ENCODE assay signal across 25 cellular contexts in the genomic region with DNA sequence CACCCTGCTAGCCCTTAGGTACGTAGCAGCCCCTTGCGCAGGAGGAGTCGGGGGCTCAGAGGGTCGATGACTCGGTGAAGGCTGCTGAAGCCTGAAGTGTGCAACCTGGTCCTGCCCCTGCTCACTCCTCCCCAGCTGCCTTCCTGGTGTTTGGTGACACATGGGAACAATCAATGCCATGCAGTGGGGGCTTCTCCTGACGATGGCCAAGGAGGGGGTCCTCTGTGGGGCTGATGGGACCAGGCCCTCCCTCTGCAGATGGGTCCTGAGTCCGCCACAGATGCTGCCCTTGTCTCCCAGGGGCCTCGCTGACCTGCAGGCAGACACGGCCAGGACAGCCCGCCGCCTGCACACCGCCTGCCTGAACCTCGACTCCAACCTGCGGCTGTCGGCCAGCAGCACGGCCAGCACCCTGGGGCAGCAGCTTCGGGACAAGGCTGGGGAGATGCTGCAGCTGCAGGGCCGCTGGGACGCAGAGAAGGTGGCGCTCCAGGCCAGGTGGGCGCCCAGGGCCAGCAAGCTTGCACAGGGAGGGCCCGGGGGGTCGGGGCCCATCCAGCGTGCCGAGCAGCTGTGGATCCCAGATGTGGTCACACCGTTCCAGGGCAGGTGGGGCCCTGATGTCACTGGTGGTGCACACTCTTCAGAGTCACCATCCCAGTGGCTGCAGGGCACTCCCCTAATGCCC. TPM values are rescaled to one million over a fixed set of nuclear protein-coding genes. Genes with fewer than 3 reads are reported as not detected.
A peak's percentile ranks its signal among the peaks of the same experiment; 100 is the strongest.
DNase-seq lines count a peak whose midpoint lies in the region; ATAC-seq and TF ChIP-seq lines count a peak whose summit lies in the region.
"Had no signal": no experiment of that assay in that cellular context is flagged by ENCODE, and none has a peak within 500 bp of the region (broad histone marks: within the 10 kb centered on the region; RNA-seq: fewer than 3 reads in every experiment).

No MANE protein-coding gene starts in this region.

- TF ChIP-seq CTCF in right lobe of liver (IDR thresholded peaks at IDR 0.05), result no peak

- no peaks in the 10 kb centered on the region for H3K36me3 ChIP-seq in right lobe of liver
- H3K36me3 ChIP-seq: breast epithelium, gastroesophageal sphincter, tibial nerve had no signal

- H3K27me3 Mint-ChIP-seq in activated T-cell treated with anti-CD3 and anti-CD28 coated beads, Interleukin-2, amount 50 U/mL, for 4 hours (ENCODE audit: low read depth), result peaks cover 4% of the 10 kb centered on the region
- H3K27me3 Mint-ChIP-seq in activated T-cell treated with anti-CD3 and anti-CD28 coated beads, Interleukin-2, amount 50 U/mL, for 24 hours, result no peaks in the 10 kb centered on the region
- H3K27me3 Mint-ChIP-seq: activated CD4-positive, alpha-beta T cell treated with anti-CD3 and anti-CD28 coated beads, Interleukin-2, amount 10 ng/mL, durations not matched to agents 24 days and 14 days had no signal

- intact Hi-C loops in right lobe of liver (cut with DNase I), result no loop called here

- TF ChIP-seq POLR2A in right lobe of liver (IDR thresholded peaks at IDR 0.05), result no peak

- no peaks in the 10 kb centered on the region for H3K27me3 ChIP-seq in right lobe of liver
- H3K27me3 ChIP-seq: breast epithelium, tibial nerve had no signal

- no peak for ATAC-seq in activated T-cell treated with anti-CD3 and anti-CD28 coated beads, Interleukin-2, amount 50 U/mL, for 4 hours
- ATAC-seq in right lobe of liver (no peak), GM18870 (IDR thresholded peaks at IDR 0.05; ENCODE audit: unreplicated experiment) (no peak)
- ATAC-seq: A549; activated T-cell treated with anti-CD3 and anti-CD28 coated beads, Interleukin-2, amount 50 U/mL, for 72 hours; esophagus mucosa; gastroesophageal sphincter; stimulated activated effector memory CD8-positive, alpha-beta T cell treated with anti-CD3 and anti-CD28 coated beads, Interleukin-12 subunit alpha, Interleukin-12 subunit beta, amount 100 ng/mL, for 72 hours had no signal

- H3K27ac ChIP-seq in right lobe of liver, result no peak overlapping the region
- H3K27ac ChIP-seq: A549, breast epithelium, gastroesophageal sphincter, SK-N-MC, tibial nerve had no signal

- no peak overlapping the region for H3K4me3 Mint-ChIP-seq in activated T-cell treated with anti-CD3 and anti-CD28 coated beads, Interleukin-2, amount 50 U/mL, for 4 hours
- no peak overlapping the region for H3K4me3 Mint-ChIP-seq in activated T-cell treated with anti-CD3 and anti-CD28 coated beads, Interleukin-2, amount 50 U/mL, for 24 hours
- H3K4me3 Mint-ChIP-seq: activated CD4-positive, alpha-beta T cell treated with anti-CD3 and anti-CD28 coated beads, Interleukin-2, amount 10 ng/mL, durations not matched to agents 24 days and 14 days; activated T-cell treated with anti-CD3 and anti-CD28 coated beads, Interleukin-2, amount 50 U/mL, for 72 hours; CD4-positive, alpha-beta memory T cell; stimulated activated effector memory CD8-positive, alpha-beta T cell treated with anti-CD3 and anti-CD28 coated beads, Interleukin-12 subunit alpha, Interleukin-12 subunit beta, amount 100 ng/mL, for 72 hours had no signal

- WGBS in right lobe of liver (ENCODE audit: insufficient coverage, low coverage, low lambda C conversion rate, missing lambda C conversion rate), result 60% methylated on average over 1 of the region's 26 CpGs

- H3K4me3 ChIP-seq in right lobe of liver, result no peak overlapping the region
- H3K4me3 ChIP-seq: A549, breast epithelium, gastroesophageal sphincter, SK-N-MC, tibial nerve had no signal

- H3K4me1 Mint-ChIP-seq in activated T-cell treated with anti-CD3 and anti-CD28 coated beads, Interleukin-2, amount 50 U/mL, for 4 hours (ENCODE audit: low read depth), result no peaks in the 10 kb centered on the region
- no peaks in the 10 kb centered on the region for H3K4me1 Mint-ChIP-seq in activated T-cell treated with anti-CD3 and anti-CD28 coated beads, Interleukin-2, amount 50 U/mL, for 24 hours (ENCODE audit: low read depth)
- H3K4me1 Mint-ChIP-seq: CD4-positive, alpha-beta memory T cell; stimulated activated effector memory CD8-positive, alpha-beta T cell treated with anti-CD3 and anti-CD28 coated beads, Interleukin-12 subunit alpha, Interleukin-12 subunit beta, amount 100 ng/mL, for 72 hours had no signal

- no peaks in the 10 kb centered on the region for H3K9me3 ChIP-seq in right lobe of liver
- H3K9me3 ChIP-seq: A549 had no signal

- H3K27ac Mint-ChIP-seq in activated T-cell treated with anti-CD3 and anti-CD28 coated beads, Interleukin-2, amount 50 U/mL, for 24 hours, result no peak overlapping the region
- H3K27ac Mint-ChIP-seq: activated CD4-positive, alpha-beta T cell treated with anti-CD3 and anti-CD28 coated beads, Interleukin-2, amount 10 ng/mL, durations not matched to agents 24 days and 14 days; activated T-cell treated with anti-CD3 and anti-CD28 coated beads, Interleukin-2, amount 50 U/mL, for 72 hours; CD4-positive, alpha-beta memory T cell; stimulated activated effector memory CD8-positive, alpha-beta T cell treated with anti-CD3 and anti-CD28 coated beads, Interleukin-12 subunit alpha, Interleukin-12 subunit beta, amount 100 ng/mL, for 72 hours had no signal

- H3K36me3 Mint-ChIP-seq in activated T-cell treated with anti-CD3 and anti-CD28 coated beads, Interleukin-2, amount 50 U/mL, for 4 hours (ENCODE audit: insufficient read depth), result no peaks in the 10 kb centered on the region
- H3K36me3 Mint-ChIP-seq in activated T-cell treated with anti-CD3 and anti-CD28 coated beads, Interleukin-2, amount 50 U/mL, for 24 hours (ENCODE audit: low read depth), result no peaks in the 10 kb centered on the region
- H3K36me3 Mint-ChIP-seq: stimulated activated effector memory CD8-positive, alpha-beta T cell treated with anti-CD3 and anti-CD28 coated beads, Interleukin-12 subunit alpha, Interleukin-12 subunit beta, amount 100 ng/mL, for 72 hours had no signal

- DNase-seq in activated T-cell treated with anti-CD3 and anti-CD28 coated beads, Interleukin-2, amount 50 U/mL, for 4 hours, result peak; percentile 4
- no peak for DNase-seq in activated T-cell treated with anti-CD3 and anti-CD28 coated beads, Interleukin-2, amount 50 U/mL, for 24 hours
- DNase-seq in activated CD8-positive, alpha-beta memory T cell treated with anti-CD3 and anti-CD28 coated beads, Interleukin-2, amount 50 U/mL, for 48 hours, result peak; percentile 44
- DNase-seq in right lobe of liver (peak in 2 of 3 donors; percentile 35 to 50), AG20443 (ENCODE audit: low spot score) (no peak)
- peak; percentile 16 for DNase-seq in stimulated activated CD8-positive, alpha-beta memory T cell treated with anti-CD3 and anti-CD28 coated beads, Interleukin-4, amount 100 ng/mL, for 48 hours
- DNase-seq in effector CD8-positive, alpha-beta T cell (lab: John Stamatoyannopoulos, UW), result no peak
- DNase-seq: activated T-cell treated with anti-CD3 and anti-CD28 coated beads, Interleukin-2, amount 50 U/mL, for 72 hours; CD4-positive, alpha-beta memory T cell; DMS79; NCI-H1436 treated with DMSO at 0.1 percent for 48 hours; NCI-H774 had no signal

- H3K9me3 Mint-ChIP-seq in activated T-cell treated with anti-CD3 and anti-CD28 coated beads, Interleukin-2, amount 50 U/mL, for 4 hours, result no peaks in the 10 kb centered on the region
- H3K9me3 Mint-ChIP-seq in activated T-cell treated with anti-CD3 and anti-CD28 coated beads, Interleukin-2, amount 50 U/mL, for 24 hours, result no peaks in the 10 kb centered on the region
- H3K9me3 Mint-ChIP-seq: activated CD4-positive, alpha-beta T cell treated with anti-CD3 and anti-CD28 coated beads, Interleukin-2, amount 10 ng/mL, durations not matched to agents 24 days and 14 days; activated T-cell treated with anti-CD3 and anti-CD28 coated beads, Interleukin-2, amount 50 U/mL, for 72 hours; stimulated activated effector memory CD8-positive, alpha-beta T cell treated with anti-CD3 and anti-CD28 coated beads, Interleukin-12 subunit alpha, Interleukin-12 subunit beta, amount 100 ng/mL, for 72 hours had no signal

- no peaks in the 10 kb centered on the region for H3K4me1 ChIP-seq in right lobe of liver
- H3K4me1 ChIP-seq: A549, breast epithelium, tibial nerve had no signal

RNA-seq across cellular contexts. Expression of a gene that starts 24.6 kb away (rescaled TPM):
- total RNA-seq in activated T-cell treated with anti-CD3 and anti-CD28 coated beads, Interleukin-2, amount 50 U/mL, for 4 hours, result not detected
- under 1 TPM in 5 of 6 experiments, not detected in 1; 0.06 to 0.15 (median 0.12) TPM for total RNA-seq in right lobe of liver
- total RNA-seq: activated CD4-positive, alpha-beta T cell treated with anti-CD3 and anti-CD28 coated beads, Interleukin-2, amount 10 ng/mL, durations not matched to agents 24 days and 14 days; activated T-cell treated with anti-CD3 and anti-CD28 coated beads, Interleukin-2, amount 50 U/mL, for 72 hours; CD4-positive, alpha-beta memory T cell; dermis microvascular lymphatic vessel endothelial cell; gastroesophageal sphincter; lung microvascular endothelial cell; M059J; pulmonary artery endothelial cell had no signal

RNA-seq across cellular contexts. Expression of a gene that starts 34.8 kb away (rescaled TPM):
- total RNA-seq in activated T-cell treated with anti-CD3 and anti-CD28 coated beads, Interleukin-2, amount 50 U/mL, for 4 hours, result not detected
- total RNA-seq in right lobe of liver, result 10 to 100 TPM in 1 of 6 experiments, 1 to 10 TPM in 5; 3.7 to 17.0 (median 5.2) TPM
- total RNA-seq: activated CD4-positive, alpha-beta T cell treated with anti-CD3 and anti-CD28 coated beads, Interleukin-2, amount 10 ng/mL, durations not matched to agents 24 days and 14 days; activated T-cell treated with anti-CD3 and anti-CD28 coated beads, Interleukin-2, amount 50 U/mL, for 72 hours; CD4-positive, alpha-beta memory T cell; dermis microvascular lymphatic vessel endothelial cell; lung microvascular endothelial cell; M059J; pulmonary artery endothelial cell; tibial nerve had no signal

Comparison
In these comparisons a context has a peak if more than half of its experiments do, and no peak if none do; other contexts are left out.
1. DNase-seq: peak in activated T-cell treated with anti-CD3 and anti-CD28 coated beads, Interleukin-2, amount 50 U/mL, for 4 hours (single experiment), activated CD8-positive, alpha-beta memory T cell treated with anti-CD3 and anti-CD28 coated beads, Interleukin-2, amount 50 U/mL, for 48 hours (single experiment), right lobe of liver (2 of 3) and stimulated activated CD8-positive, alpha-beta memory T cell treated with anti-CD3 and anti-CD28 coated beads, Interleukin-4, amount 100 ng/mL, for 48 hours (single experiment); none in activated T-cell treated with anti-CD3 and anti-CD28 coated beads, Interleukin-2, amount 50 U/mL, for 24 hours (single experiment), effector CD8-positive, alpha-beta T cell (single experiment) and AG20443 (single experiment).
2. RNA of a gene that starts 34.8 kb away (total RNA-seq): 3.7 to 17.0 TPM in right lobe of liver; not detected in activated T-cell treated with anti-CD3 and anti-CD28 coated beads, Interleukin-2, amount 50 U/mL, for 4 hours; every median in the first group is over 4 times any median in the second.